Comparison of ENCODE assay signal across 3 cellular contexts in the genomic region with DNA sequence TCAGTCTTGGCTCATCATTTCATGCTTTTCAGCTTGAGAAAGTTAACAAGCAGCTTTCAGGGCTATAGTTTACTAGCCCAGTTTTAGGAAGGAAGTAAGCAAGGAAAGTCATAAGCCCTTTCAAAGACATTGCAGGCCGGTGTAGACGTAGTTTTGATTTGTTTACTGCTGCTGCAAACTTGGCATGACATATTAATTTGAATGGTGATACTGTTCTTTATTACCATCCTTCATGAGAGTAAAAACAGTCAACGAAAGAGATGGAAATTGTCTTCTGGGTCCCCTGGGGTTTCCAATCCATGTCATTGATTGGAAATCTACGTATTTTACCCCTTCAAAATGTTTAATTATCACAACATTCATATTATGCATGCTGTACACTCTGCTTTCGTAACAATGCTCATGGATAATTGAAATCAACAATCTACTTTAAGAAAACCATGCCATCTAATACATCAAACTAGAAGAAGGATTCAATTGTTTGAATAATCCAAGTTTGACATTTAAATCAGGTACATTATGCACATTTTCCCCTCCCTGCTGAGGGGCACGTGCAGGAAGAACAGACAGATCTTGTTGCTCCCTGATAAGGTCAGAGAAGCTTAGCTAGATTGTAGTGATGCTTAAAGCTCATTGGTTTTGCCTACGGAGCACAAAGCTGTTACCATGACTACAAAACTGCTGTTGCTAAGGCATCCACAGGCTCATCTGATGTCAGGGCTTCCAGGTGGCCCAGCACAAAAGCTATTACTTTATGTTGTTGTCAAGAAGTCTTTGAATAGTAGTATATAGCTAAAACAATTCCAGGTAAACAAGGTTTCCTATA.
TF ChIP-seq lines count a peak whose summit lies in the region.

No MANE protein-coding gene starts in this region.

TF ChIP-seq in SK-N-SH, 30 proteins besides CTCF, POLR2A, EP300 and RAD21 (continues in another document):
- TF ChIP-seq, protein P1, sequence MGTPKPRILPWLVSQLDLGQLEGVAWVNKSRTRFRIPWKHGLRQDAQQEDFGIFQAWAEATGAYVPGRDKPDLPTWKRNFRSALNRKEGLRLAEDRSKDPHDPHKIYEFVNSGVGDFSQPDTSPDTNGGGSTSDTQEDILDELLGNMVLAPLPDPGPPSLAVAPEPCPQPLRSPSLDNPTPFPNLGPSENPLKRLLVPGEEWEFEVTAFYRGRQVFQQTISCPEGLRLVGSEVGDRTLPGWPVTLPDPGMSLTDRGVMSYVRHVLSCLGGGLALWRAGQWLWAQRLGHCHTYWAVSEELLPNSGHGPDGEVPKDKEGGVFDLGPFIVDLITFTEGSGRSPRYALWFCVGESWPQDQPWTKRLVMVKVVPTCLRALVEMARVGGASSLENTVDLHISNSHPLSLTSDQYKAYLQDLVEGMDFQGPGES (IDR thresholded peaks at IDR 0.05; ENCODE audit: low read depth, low read length), result no peak
- TF ChIP-seq, protein P2, sequence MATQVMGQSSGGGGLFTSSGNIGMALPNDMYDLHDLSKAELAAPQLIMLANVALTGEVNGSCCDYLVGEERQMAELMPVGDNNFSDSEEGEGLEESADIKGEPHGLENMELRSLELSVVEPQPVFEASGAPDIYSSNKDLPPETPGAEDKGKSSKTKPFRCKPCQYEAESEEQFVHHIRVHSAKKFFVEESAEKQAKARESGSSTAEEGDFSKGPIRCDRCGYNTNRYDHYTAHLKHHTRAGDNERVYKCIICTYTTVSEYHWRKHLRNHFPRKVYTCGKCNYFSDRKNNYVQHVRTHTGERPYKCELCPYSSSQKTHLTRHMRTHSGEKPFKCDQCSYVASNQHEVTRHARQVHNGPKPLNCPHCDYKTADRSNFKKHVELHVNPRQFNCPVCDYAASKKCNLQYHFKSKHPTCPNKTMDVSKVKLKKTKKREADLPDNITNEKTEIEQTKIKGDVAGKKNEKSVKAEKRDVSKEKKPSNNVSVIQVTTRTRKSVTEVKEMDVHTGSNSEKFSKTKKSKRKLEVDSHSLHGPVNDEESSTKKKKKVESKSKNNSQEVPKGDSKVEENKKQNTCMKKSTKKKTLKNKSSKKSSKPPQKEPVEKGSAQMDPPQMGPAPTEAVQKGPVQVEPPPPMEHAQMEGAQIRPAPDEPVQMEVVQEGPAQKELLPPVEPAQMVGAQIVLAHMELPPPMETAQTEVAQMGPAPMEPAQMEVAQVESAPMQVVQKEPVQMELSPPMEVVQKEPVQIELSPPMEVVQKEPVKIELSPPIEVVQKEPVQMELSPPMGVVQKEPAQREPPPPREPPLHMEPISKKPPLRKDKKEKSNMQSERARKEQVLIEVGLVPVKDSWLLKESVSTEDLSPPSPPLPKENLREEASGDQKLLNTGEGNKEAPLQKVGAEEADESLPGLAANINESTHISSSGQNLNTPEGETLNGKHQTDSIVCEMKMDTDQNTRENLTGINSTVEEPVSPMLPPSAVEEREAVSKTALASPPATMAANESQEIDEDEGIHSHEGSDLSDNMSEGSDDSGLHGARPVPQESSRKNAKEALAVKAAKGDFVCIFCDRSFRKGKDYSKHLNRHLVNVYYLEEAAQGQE (IDR thresholded peaks at IDR 0.05; ENCODE audit: low read depth, low read length), result no peak
- no peak for TF ChIP-seq EZH2phosphoT487 (IDR thresholded peaks at IDR 0.05; ENCODE audit: borderline replicate concordance, low read depth)
- TF ChIP-seq, protein P3, sequence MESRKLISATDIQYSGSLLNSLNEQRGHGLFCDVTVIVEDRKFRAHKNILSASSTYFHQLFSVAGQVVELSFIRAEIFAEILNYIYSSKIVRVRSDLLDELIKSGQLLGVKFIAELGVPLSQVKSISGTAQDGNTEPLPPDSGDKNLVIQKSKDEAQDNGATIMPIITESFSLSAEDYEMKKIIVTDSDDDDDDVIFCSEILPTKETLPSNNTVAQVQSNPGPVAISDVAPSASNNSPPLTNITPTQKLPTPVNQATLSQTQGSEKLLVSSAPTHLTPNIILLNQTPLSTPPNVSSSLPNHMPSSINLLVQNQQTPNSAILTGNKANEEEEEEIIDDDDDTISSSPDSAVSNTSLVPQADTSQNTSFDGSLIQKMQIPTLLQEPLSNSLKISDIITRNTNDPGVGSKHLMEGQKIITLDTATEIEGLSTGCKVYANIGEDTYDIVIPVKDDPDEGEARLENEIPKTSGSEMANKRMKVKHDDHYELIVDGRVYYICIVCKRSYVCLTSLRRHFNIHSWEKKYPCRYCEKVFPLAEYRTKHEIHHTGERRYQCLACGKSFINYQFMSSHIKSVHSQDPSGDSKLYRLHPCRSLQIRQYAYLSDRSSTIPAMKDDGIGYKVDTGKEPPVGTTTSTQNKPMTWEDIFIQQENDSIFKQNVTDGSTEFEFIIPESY (IDR thresholded peaks at IDR 0.05; ENCODE audit: borderline replicate concordance, low read depth), result no peak
- TF ChIP-seq, protein P4, sequence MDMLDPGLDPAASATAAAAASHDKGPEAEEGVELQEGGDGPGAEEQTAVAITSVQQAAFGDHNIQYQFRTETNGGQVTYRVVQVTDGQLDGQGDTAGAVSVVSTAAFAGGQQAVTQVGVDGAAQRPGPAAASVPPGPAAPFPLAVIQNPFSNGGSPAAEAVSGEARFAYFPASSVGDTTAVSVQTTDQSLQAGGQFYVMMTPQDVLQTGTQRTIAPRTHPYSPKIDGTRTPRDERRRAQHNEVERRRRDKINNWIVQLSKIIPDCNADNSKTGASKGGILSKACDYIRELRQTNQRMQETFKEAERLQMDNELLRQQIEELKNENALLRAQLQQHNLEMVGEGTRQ (IDR thresholded peaks at IDR 0.05; ENCODE audit: borderline replicate concordance, low read depth, low read length), result no peak
- TF ChIP-seq RXRA (IDR thresholded peaks at IDR 0.05; ENCODE audit: borderline replicate concordance, low read depth), result no peak

TF ChIP-seq in SK-N-SH treated with all-trans-retinoic acid at 6 μM for 48 hours, 23 proteins besides CTCF, POLR2A, EP300 and RAD21 (continues in another document):
- TF ChIP-seq, protein P5, sequence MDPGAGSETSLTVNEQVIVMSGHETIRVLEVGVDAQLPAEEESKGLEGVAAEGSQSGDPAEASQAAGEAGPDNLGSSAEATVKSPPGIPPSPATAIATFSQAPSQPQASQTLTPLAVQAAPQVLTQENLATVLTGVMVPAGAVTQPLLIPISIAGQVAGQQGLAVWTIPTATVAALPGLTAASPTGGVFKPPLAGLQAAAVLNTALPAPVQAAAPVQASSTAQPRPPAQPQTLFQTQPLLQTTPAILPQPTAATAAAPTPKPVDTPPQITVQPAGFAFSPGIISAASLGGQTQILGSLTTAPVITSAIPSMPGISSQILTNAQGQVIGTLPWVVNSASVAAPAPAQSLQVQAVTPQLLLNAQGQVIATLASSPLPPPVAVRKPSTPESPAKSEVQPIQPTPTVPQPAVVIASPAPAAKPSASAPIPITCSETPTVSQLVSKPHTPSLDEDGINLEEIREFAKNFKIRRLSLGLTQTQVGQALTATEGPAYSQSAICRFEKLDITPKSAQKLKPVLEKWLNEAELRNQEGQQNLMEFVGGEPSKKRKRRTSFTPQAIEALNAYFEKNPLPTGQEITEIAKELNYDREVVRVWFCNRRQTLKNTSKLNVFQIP (CRISPR knock-in tag; IDR thresholded peaks at IDR 0.05; ENCODE audit: borderline replicate concordance, low read depth), result no peak
- TF ChIP-seq ISL1 (CRISPR knock-in tag; IDR thresholded peaks at IDR 0.05) (no peak), ZC3H10 (CRISPR knock-in tag; IDR thresholded peaks at IDR 0.05) (no peak), ZNF565 (CRISPR knock-in tag; conservative IDR thresholded peaks at IDR 0.05; ENCODE audit: low read depth) (no peak), ZNF70 (CRISPR knock-in tag; IDR thresholded peaks at IDR 0.05) (no peak), OSR1 (CRISPR knock-in tag; IDR thresholded peaks at IDR 0.05) (no peak), ARNTL (CRISPR knock-in tag; IDR thresholded peaks at IDR 0.05; ENCODE audit: borderline replicate concordance, low read depth) (no peak), BACH2 (CRISPR knock-in tag; IDR thresholded peaks at IDR 0.05; ENCODE audit: borderline replicate concordance) (no peak), ZFP3 (CRISPR knock-in tag; IDR thresholded peaks at IDR 0.05) (no peak)
- TF ChIP-seq, protein P6, sequence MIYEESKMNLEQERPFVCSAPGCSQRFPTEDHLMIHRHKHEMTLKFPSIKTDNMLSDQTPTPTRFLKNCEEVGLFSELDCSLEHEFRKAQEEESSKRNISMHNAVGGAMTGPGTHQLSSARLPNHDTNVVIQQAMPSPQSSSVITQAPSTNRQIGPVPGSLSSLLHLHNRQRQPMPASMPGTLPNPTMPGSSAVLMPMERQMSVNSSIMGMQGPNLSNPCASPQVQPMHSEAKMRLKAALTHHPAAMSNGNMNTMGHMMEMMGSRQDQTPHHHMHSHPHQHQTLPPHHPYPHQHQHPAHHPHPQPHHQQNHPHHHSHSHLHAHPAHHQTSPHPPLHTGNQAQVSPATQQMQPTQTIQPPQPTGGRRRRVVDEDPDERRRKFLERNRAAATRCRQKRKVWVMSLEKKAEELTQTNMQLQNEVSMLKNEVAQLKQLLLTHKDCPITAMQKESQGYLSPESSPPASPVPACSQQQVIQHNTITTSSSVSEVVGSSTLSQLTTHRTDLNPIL (CRISPR knock-in tag; IDR thresholded peaks at IDR 0.05; ENCODE audit: low read depth), result no peak
- TF ChIP-seq, protein P7, sequence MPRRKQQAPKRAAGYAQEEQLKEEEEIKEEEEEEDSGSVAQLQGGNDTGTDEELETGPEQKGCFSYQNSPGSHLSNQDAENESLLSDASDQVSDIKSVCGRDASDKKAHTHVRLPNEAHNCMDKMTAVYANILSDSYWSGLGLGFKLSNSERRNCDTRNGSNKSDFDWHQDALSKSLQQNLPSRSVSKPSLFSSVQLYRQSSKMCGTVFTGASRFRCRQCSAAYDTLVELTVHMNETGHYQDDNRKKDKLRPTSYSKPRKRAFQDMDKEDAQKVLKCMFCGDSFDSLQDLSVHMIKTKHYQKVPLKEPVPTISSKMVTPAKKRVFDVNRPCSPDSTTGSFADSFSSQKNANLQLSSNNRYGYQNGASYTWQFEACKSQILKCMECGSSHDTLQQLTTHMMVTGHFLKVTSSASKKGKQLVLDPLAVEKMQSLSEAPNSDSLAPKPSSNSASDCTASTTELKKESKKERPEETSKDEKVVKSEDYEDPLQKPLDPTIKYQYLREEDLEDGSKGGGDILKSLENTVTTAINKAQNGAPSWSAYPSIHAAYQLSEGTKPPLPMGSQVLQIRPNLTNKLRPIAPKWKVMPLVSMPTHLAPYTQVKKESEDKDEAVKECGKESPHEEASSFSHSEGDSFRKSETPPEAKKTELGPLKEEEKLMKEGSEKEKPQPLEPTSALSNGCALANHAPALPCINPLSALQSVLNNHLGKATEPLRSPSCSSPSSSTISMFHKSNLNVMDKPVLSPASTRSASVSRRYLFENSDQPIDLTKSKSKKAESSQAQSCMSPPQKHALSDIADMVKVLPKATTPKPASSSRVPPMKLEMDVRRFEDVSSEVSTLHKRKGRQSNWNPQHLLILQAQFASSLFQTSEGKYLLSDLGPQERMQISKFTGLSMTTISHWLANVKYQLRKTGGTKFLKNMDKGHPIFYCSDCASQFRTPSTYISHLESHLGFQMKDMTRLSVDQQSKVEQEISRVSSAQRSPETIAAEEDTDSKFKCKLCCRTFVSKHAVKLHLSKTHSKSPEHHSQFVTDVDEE (CRISPR knock-in tag; IDR thresholded peaks at IDR 0.05), result no peak

TF ChIP-seq in H1, 55 proteins besides CTCF, POLR2A, EP300 and RAD21:
- TF ChIP-seq SP2 (IDR thresholded peaks at IDR 0.05; ENCODE audit: low read length) (no peak), CREB1 (IDR thresholded peaks at IDR 0.05) (peak; percentile 65; the same call in 1 of the 2 replicates), SP1 (IDR thresholded peaks at IDR 0.05; ENCODE audit: low read depth, low read length) (0 out of 2 replicates have a peak, but pooled peaks have one; percentile 42), RFX5 (IDR thresholded peaks at IDR 0.05; ENCODE audit: borderline replicate concordance, low read depth, low read length) (peak; percentile 93), YY1 (IDR thresholded peaks at IDR 0.05; ENCODE audit: low read depth, low read length) (no peak), SRF (IDR thresholded peaks at IDR 0.05; ENCODE audit: low read depth, low read length) (peak; percentile 34; the same call in 1 of the 2 replicates), CHD2 (IDR thresholded peaks at IDR 0.05; ENCODE audit: low read length) (no peak)
